Comparison of ENCODE assay signal across 1 cellular context in genomic region chr12:63913929-63914328, GRCh38.
TF ChIP-seq lines count a peak whose summit lies in the region.

No MANE protein-coding gene starts in this region.

TF ChIP-seq in WTC11, 78 proteins besides CTCF, POLR2A, EP300 and RAD21 (continued from another document):
- TF ChIP-seq, protein P1, sequence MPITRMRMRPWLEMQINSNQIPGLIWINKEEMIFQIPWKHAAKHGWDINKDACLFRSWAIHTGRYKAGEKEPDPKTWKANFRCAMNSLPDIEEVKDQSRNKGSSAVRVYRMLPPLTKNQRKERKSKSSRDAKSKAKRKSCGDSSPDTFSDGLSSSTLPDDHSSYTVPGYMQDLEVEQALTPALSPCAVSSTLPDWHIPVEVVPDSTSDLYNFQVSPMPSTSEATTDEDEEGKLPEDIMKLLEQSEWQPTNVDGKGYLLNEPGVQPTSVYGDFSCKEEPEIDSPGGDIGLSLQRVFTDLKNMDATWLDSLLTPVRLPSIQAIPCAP (CRISPR knock-in tag; IDR thresholded peaks at IDR 0.05) = no peak
